ENCODE assay signal across 8 cellular contexts in genomic region chr10:92242910-92243671, GRCh38. TPM values are rescaled to one million over a fixed set of nuclear protein-coding genes. Genes with fewer than 3 reads are reported as not detected.
DNase-seq lines count a peak whose midpoint lies in the region; ATAC-seq, FAIRE-seq and TF ChIP-seq lines count a peak whose summit lies in the region.

No MANE protein-coding gene starts in this region.

- no peaks in the 10 kb centered on the region for H3K36me3 ChIP-seq in small intestine (ENCODE audit: control insufficient read depth in 2 of 2, insufficient read depth in 2 of 2, low read length in 2 of 2)

- no peak for TF ChIP-seq CTCF in AG04450 (IDR thresholded peaks at IDR 0.05; ENCODE audit: low read depth, low read length)
- TF ChIP-seq CTCF in WI38 (IDR thresholded peaks at IDR 0.05; ENCODE audit: low read depth, low read length) = no peak

- DNase-seq in AG04450 (ENCODE audit: low read depth, low spot score) = no peak
- DNase-seq in H4 (ENCODE audit: low spot score) = peak; percentile 70
- DNase-seq in NCI-H2171 (lab: John Stamatoyannopoulos, UW) = peak; percentile 25
- peak; percentile 81 for DNase-seq in iris pigment epithelial cell (ENCODE audit: low read depth)
- peak; percentile 84 for DNase-seq in small intestine

- H3K9me3 ChIP-seq in AG04450 (ENCODE audit: control insufficient read depth, insufficient read depth, low read length) (no peaks in the 10 kb centered on the region; the same call in 1 of the 2 replicates), small intestine (ENCODE audit: control insufficient read depth, low read depth) (no peaks in the 10 kb centered on the region)

- 3 to 14% (median 6%) methylated on average over 8 of the region's 8 CpGs for WGBS in small intestine, 3 donors

- POLR2A ChIA-PET in AG04450 (lab: Yijun Ruan, JAX) = interaction anchor here (0.9 kb wide), 1 partner anchor 32 kb away, joined by 3 read pairs; no protein-coding TSS in a partner anchor

- H3K4me3 ChIP-seq in AG04450 (ENCODE audit: low read depth, low read length) (peak overlapping the region; percentile 34), WI38 (ENCODE audit: low read depth, low read length) (peak overlapping the region; percentile 44), small intestine (ENCODE audit: low read depth in 1 of 2, low read length in 2 of 2) (peak overlapping the region in 1 of 2 donors; percentile 14)

- H3K4me1 ChIP-seq in small intestine (ENCODE audit: control insufficient read depth in 2 of 2, insufficient read depth in 1 of 2, low read depth in 1 of 2, low read length in 1 of 2) = peaks cover 0 to 7% of the 10 kb centered on the region in 2 donors

- FAIRE-seq in colon (lab: Jason Lieb, UNC) (peak; percentile 49), small intestine (lab: Jason Lieb, UNC) (peak; percentile 33)

- CTCF ChIA-PET in AG04450 (lab: Charles Lee) = interaction anchor here (0.6 kb wide), 1 partner anchor 274 kb away, joined by 3 read pairs; no protein-coding TSS in a partner anchor

- no peaks in the 10 kb centered on the region for H3K27me3 ChIP-seq in AG04450 (ENCODE audit: control insufficient read depth, insufficient read depth, low read length)
- no peaks in the 10 kb centered on the region for H3K27me3 ChIP-seq in small intestine (ENCODE audit: control insufficient read depth in 2 of 2, insufficient read depth in 2 of 2, low read length in 2 of 2)

- no peak for ATAC-seq in HG02884 (IDR thresholded peaks at IDR 0.05; ENCODE audit: unreplicated experiment)

- H3K27ac ChIP-seq in AG04450 (ENCODE audit: low read depth, low read length) (no peak overlapping the region), small intestine (ENCODE audit: low read depth in 1 of 2, low read length in 1 of 2) (no peak overlapping the region)

RNA-seq across cellular contexts. Expression of gene CPEB3, which starts 47.8 kb away (rescaled TPM):
- 0.36 TPM in 2 replicates for polyA plus RNA-seq in AG04450 (2011; rRNA removed)
- polyA minus RNA-seq in AG04450 (2011; rRNA and poly(A)+ RNA removed) = 0.74 and 0.78 TPM in 2 replicates
- 0.16 and 0.56 TPM in 2 replicates for total RNA-seq in H4 (2014; rRNA removed; shearing (Covaris generic))
- 1 to 10 TPM; 1.5 to 1.8 (median 1.6) TPM for polyA plus RNA-seq in small intestine

RNA-seq across cellular contexts. Expression of gene MARCHF5, which starts 47.9 kb away (rescaled TPM):
- polyA plus RNA-seq in AG04450 (2011; rRNA removed) (26.3 and 34.9 TPM in 2 replicates), small intestine (10 to 100 TPM; 15.0 to 18.6 (median 17.1) TPM)
- 12.8 and 21.7 TPM in 2 replicates for polyA minus RNA-seq in AG04450 (2011; rRNA and poly(A)+ RNA removed)
- 13.0 and 28.7 TPM in 2 replicates for total RNA-seq in H4 (2014; rRNA removed; shearing (Covaris generic))
